In genomic region chr12:113359939-113360748, GRCh38 we compare ENCODE assay signal across 11 cellular contexts. TPM values are rescaled to one million over a fixed set of nuclear protein-coding genes. Genes with fewer than 3 reads are reported as not detected.
DNase-seq lines count a peak whose midpoint lies in the region; ATAC-seq and TF ChIP-seq lines count a peak whose summit lies in the region.
"Had no signal": no experiment of that assay in that cellular context is flagged by ENCODE, and none has a peak within 500 bp of the region (broad histone marks: within the 10 kb centered on the region; RNA-seq: fewer than 3 reads in every experiment).

No MANE protein-coding gene starts in this region.

- no peaks in the 10 kb centered on the region for H3K9me3 ChIP-seq in gastroesophageal sphincter
- H3K9me3 ChIP-seq in subcutaneous abdominal adipose tissue (ENCODE audit: control insufficient read depth in 5 of 5, low read length in 5 of 5), result no peaks in the 10 kb centered on the region

- H3K4me3 ChIP-seq in gastroesophageal sphincter, result peak overlapping the region in 1 of 2 donors; percentile 89
- peak overlapping the region; percentile 80 to 95 (median 86) for H3K4me3 ChIP-seq in subcutaneous abdominal adipose tissue (ENCODE audit: low read depth in 1 of 5, low read length in 5 of 5)

- no peaks in the 10 kb centered on the region for H3K27me3 Mint-ChIP-seq in activated CD4-positive, alpha-beta T cell treated with anti-CD3 and anti-CD28 coated beads for 36 hours
- H3K27me3 Mint-ChIP-seq in WTC11 (ENCODE audit: low read depth), result no peaks in the 10 kb centered on the region

- WGBS in gastroesophageal sphincter (ENCODE audit: low coverage in 1 of 2), 2 donors, result 71 to 73% methylated on average over 4 to 8 of the region's 9 CpGs

- peak overlapping the region; percentile 84 for H3K4me3 Mint-ChIP-seq in activated CD4-positive, alpha-beta T cell treated with anti-CD3 and anti-CD28 coated beads for 36 hours
- H3K4me3 Mint-ChIP-seq in WTC11, result peak overlapping the region; percentile 88

- peaks cover 23% of the 10 kb centered on the region for H3K4me1 Mint-ChIP-seq in activated CD4-positive, alpha-beta T cell treated with anti-CD3 and anti-CD28 coated beads for 36 hours
- H3K4me1 Mint-ChIP-seq in WTC11, result peaks cover 18% of the 10 kb centered on the region

- peaks cover 3% of the 10 kb centered on the region for H3K36me3 Mint-ChIP-seq in activated CD4-positive, alpha-beta T cell treated with anti-CD3 and anti-CD28 coated beads for 36 hours (ENCODE audit: low read depth)
- 0 out of 2 replicates have a peak, but pooled peaks cover 2% of the 10 kb centered on the region for H3K36me3 Mint-ChIP-seq in WTC11

- intact Hi-C loops in activated CD4-positive, alpha-beta T cell treated with anti-CD3 and anti-CD28 coated beads for 36 hours (cut with DNase I, micrococcal nuclease), result loop anchor here in 1 of 2 experiments (2.0 kb wide), 1 partner anchor 603 kb away; no protein-coding TSS in a partner anchor

- peak; percentile 19 for DNase-seq in activated CD4-positive, alpha-beta T cell treated with anti-CD3 and anti-CD28 coated beads for 36 hours
- no peak for DNase-seq in activated CD4-positive, alpha-beta T cell treated with anti-CD3 and anti-CD28 coated beads, Interleukin-2, amount 50 U/mL, for 4 hours
- DNase-seq in WTC11 (ENCODE audit: low spot score) (no peak), DMS114 treated with DMSO at 0.1 percent for 48 hours (lab: John Stamatoyannopoulos, UW; ENCODE audit: unreplicated experiment) (no peak)
- DNase-seq: AML-193; effector CD8-positive, alpha-beta T cell; small intestine had no signal

- no peak for ATAC-seq in activated CD4-positive, alpha-beta T cell treated with anti-CD3 and anti-CD28 coated beads for 36 hours
- ATAC-seq in WTC11, result no peak
- ATAC-seq in gastroesophageal sphincter, result no peak
- no peak for ATAC-seq in HG03159 (IDR thresholded peaks at IDR 0.05; ENCODE audit: unreplicated experiment)
- ATAC-seq in GM21619 (IDR thresholded peaks at IDR 0.05; ENCODE audit: unreplicated experiment), result no peak

- H3K4me1 ChIP-seq in gastroesophageal sphincter (peaks cover 0 to 39% (median 2%) of the 10 kb centered on the region in 3 donors), subcutaneous abdominal adipose tissue (ENCODE audit: control insufficient read depth in 5 of 5, insufficient read depth in 5 of 5, low read length in 5 of 5) (peaks cover 5 to 33% (median 26%) of the 10 kb centered on the region in 5 donors)

- POLR2A ChIA-PET in activated CD4-positive, alpha-beta T cell treated with anti-CD3 and anti-CD28 coated beads for 36 hours (lab: Charles Lee), result no interaction called here
- POLR2A ChIA-PET in WTC11 (lab: Charles Lee), result interaction anchor here (1.2 kb wide), 1 partner anchor 65 kb away, joined by 3 read pairs; no protein-coding TSS in a partner anchor

- H3K27ac ChIP-seq in gastroesophageal sphincter, result peak overlapping the region in 3 of 4 donors; percentile 90 to 92 (median 91)
- H3K27ac ChIP-seq in subcutaneous abdominal adipose tissue (ENCODE audit: low read depth, low read length), result peak overlapping the region; percentile 43

- CTCF ChIA-PET in activated CD4-positive, alpha-beta T cell treated with anti-CD3 and anti-CD28 coated beads for 36 hours (lab: Charles Lee), result no interaction called here
- CTCF ChIA-PET in WTC11 (lab: Charles Lee), result interaction anchor here (1.9 to 4.4 kb wide), 2 partner anchors 49 to 65 kb away, joined by 4 to 26 read pairs; no protein-coding TSS in a partner anchor

- H3K27ac Mint-ChIP-seq in activated CD4-positive, alpha-beta T cell treated with anti-CD3 and anti-CD28 coated beads for 36 hours, result no peak overlapping the region
- H3K27ac Mint-ChIP-seq in WTC11, result no peak overlapping the region

- peak overlapping the region in 2 of 5 donors; percentile 62 to 85 for H3K9ac ChIP-seq in subcutaneous abdominal adipose tissue (ENCODE audit: low read length in 5 of 5)

- TF ChIP-seq EP300 in gastroesophageal sphincter (IDR thresholded peaks at IDR 0.05), result no peak

- H3K27me3 ChIP-seq in gastroesophageal sphincter (no peaks in the 10 kb centered on the region), subcutaneous abdominal adipose tissue (ENCODE audit: control insufficient read depth in 5 of 5, insufficient read depth in 4 of 5, low read length in 5 of 5) (no peaks in the 10 kb centered on the region)

- TF ChIP-seq POLR2A in gastroesophageal sphincter (IDR thresholded peaks at IDR 0.05), result no peak

- no peaks in the 10 kb centered on the region for H3K9me3 Mint-ChIP-seq in activated CD4-positive, alpha-beta T cell treated with anti-CD3 and anti-CD28 coated beads for 36 hours (ENCODE audit: low read depth)
- H3K9me3 Mint-ChIP-seq in WTC11, result no peaks in the 10 kb centered on the region

- H3K36me3 ChIP-seq in gastroesophageal sphincter, result peaks cover 0 to 13% of the 10 kb centered on the region in 2 donors
- H3K36me3 ChIP-seq in subcutaneous abdominal adipose tissue (ENCODE audit: control insufficient read depth in 5 of 5, insufficient read depth in 5 of 5, low read length in 5 of 5), result peaks cover 0 to 8% (median 0%) of the 10 kb centered on the region in 5 donors

- TF ChIP-seq CTCF in WTC11 (IDR thresholded peaks at IDR 0.05), result no peak
- no peak for TF ChIP-seq CTCF in gastroesophageal sphincter (IDR thresholded peaks at IDR 0.05)

TF ChIP-seq in WTC11, 78 proteins besides CTCF, POLR2A, EP300 and RAD21 (continues in another document):
- TF ChIP-seq FOXP4 (CRISPR knock-in tag; IDR thresholded peaks at IDR 0.05), result no peak
- no peak for TF ChIP-seq ETV6 (CRISPR knock-in tag; IDR thresholded peaks at IDR 0.05)
- no peak for TF ChIP-seq ELF4 (CRISPR knock-in tag; IDR thresholded peaks at IDR 0.05; ENCODE audit: low read depth)
- TF ChIP-seq TCF7 (CRISPR knock-in tag; IDR thresholded peaks at IDR 0.05; ENCODE audit: low read depth), result no peak
- no peak for TF ChIP-seq ZNF121 (CRISPR knock-in tag; IDR thresholded peaks at IDR 0.05)
- TF ChIP-seq E2F1 (CRISPR knock-in tag; IDR thresholded peaks at IDR 0.05), result no peak
- TF ChIP-seq NFE2L1 (CRISPR knock-in tag; IDR thresholded peaks at IDR 0.05), result no peak
- no peak for TF ChIP-seq JAZF1 (CRISPR knock-in tag; IDR thresholded peaks at IDR 0.05)
- no peak for TF ChIP-seq CBFB (CRISPR knock-in tag; IDR thresholded peaks at IDR 0.05; ENCODE audit: low read depth)
- no peak for TF ChIP-seq MYBL2 (CRISPR knock-in tag; IDR thresholded peaks at IDR 0.05)
- no peak for TF ChIP-seq ZNF671 (CRISPR knock-in tag; IDR thresholded peaks at IDR 0.05)
- TF ChIP-seq EMX1 (CRISPR knock-in tag; IDR thresholded peaks at IDR 0.05), result no peak

RNA-seq across cellular contexts. Expression of gene PLBD2, which starts 1.8 kb away (rescaled TPM):
- total RNA-seq in activated CD4-positive, alpha-beta T cell treated with anti-CD3 and anti-CD28 coated beads for 36 hours, result 10 to 100 TPM; 13.7 to 17.3 TPM
- total RNA-seq in WTC11 (2021), result 34.8 to 39.4 TPM (median 35.6 TPM) in 3 replicates
- total RNA-seq in gastroesophageal sphincter, result 10 to 100 TPM; 23.1 to 54.4 (median 31.3) TPM

RNA-seq across cellular contexts. Expression of gene SLC8B1, which starts 25.2 kb away (rescaled TPM):
- total RNA-seq in activated CD4-positive, alpha-beta T cell treated with anti-CD3 and anti-CD28 coated beads for 36 hours, result 10 to 100 TPM; 17.9 to 19.4 TPM
- 12.2 to 13.9 TPM (median 13.8 TPM) in 3 replicates for total RNA-seq in WTC11 (2021)
- total RNA-seq in gastroesophageal sphincter, result 10 to 100 TPM; 20.9 to 44.2 (median 29.8) TPM

RNA-seq across cellular contexts. Expression of gene SDS, which starts 43.5 kb away (rescaled TPM):
- total RNA-seq in activated CD4-positive, alpha-beta T cell treated with anti-CD3 and anti-CD28 coated beads for 36 hours, result not detected
- 0.21 to 0.46 TPM (median 0.31 TPM) in 3 replicates for total RNA-seq in WTC11 (2021)
- 1 to 10 TPM in 1 of 4 donors, under 1 TPM in 1, not detected in 2; 0.39 to 5.5 TPM for total RNA-seq in gastroesophageal sphincter
